ENCODE assay signal across 8 cellular contexts in the genomic region with DNA sequence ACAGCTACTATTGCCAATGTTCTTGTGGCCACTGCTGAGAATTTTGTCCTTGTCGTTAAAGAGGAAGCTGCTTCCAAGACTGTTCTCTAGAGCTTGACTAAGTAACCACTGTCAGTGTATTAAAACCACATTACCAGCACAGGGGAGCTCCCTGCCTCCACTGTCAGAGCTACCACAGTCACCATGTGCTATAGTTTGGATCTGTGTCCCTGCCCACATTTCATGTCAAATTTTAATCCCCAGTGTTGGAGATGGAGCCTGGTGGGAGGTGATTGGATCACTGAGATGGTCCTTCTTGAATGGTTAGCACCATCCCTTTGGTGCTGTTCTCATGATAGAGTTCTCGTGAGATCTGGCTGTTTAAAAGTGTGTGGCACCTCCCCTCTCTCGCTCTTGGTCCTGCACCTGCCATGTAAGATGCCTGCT. TPM values are rescaled to one million over a fixed set of nuclear protein-coding genes. Genes with fewer than 3 reads are reported as not detected.
A peak's percentile ranks its signal among the peaks of the same experiment; 100 is the strongest.
DNase-seq lines count a peak whose midpoint lies in the region; ATAC-seq, FAIRE-seq and TF ChIP-seq lines count a peak whose summit lies in the region.

No MANE protein-coding gene starts in this region.

- intact Hi-C loops in kidney (cut with DNase I) = no loop called here

- H3K4me1 ChIP-seq in kidney (ENCODE audit: control insufficient read depth in 1 of 2, insufficient read depth in 1 of 2, low read depth in 1 of 2, low read length in 2 of 2) = no peaks in the 10 kb centered on the region

- ATAC-seq in GM18520 (IDR thresholded peaks at IDR 0.05; ENCODE audit: unreplicated experiment) (peak; percentile 77), HG02798 (IDR thresholded peaks at IDR 0.05; ENCODE audit: poor library complexity, unreplicated experiment) (peak; percentile 57)

- no peak for FAIRE-seq in kidney (lab: Jason Lieb, UNC)

- no peak overlapping the region for H3K27ac ChIP-seq in kidney (ENCODE audit: low read depth in 2 of 2, low read length in 2 of 2)

- peaks cover 0 to 13% of the 10 kb centered on the region in 2 donors for H3K9me3 ChIP-seq in kidney (ENCODE audit: control insufficient read depth in 1 of 2, low read length in 2 of 2)

- TF ChIP-seq CTCF in kidney (IDR thresholded peaks at IDR 0.05; ENCODE audit: borderline replicate concordance, extremely low read depth, insufficient read depth) = no peak

- DNase-seq in T follicular helper cell (ENCODE audit: low read depth) = peak; percentile 4
- DNase-seq in renal cortical epithelial cell (ENCODE audit: low read depth) = peak; percentile 60
- no peak for DNase-seq in RKO (ENCODE audit: low spot score)
- no peak for DNase-seq in kidney
- no peak for DNase-seq in mucosa of gallbladder (ENCODE audit: low spot score)
- no peak for DNase-seq in amniotic stem cell (lab: John Stamatoyannopoulos, UW)

- no peak overlapping the region for H3K9ac ChIP-seq in kidney (ENCODE audit: low read length in 2 of 2)

- H3K36me3 ChIP-seq in kidney (ENCODE audit: control insufficient read depth in 1 of 2, insufficient read depth in 2 of 2, low read length in 2 of 2) = no peaks in the 10 kb centered on the region

- H3K4me3 ChIP-seq in kidney (ENCODE audit: low read length in 2 of 2) = no peak overlapping the region

RNA-seq across cellular contexts. Expression of gene RAP1B, which starts 23.2 kb away (rescaled TPM):
- total RNA-seq in renal cortical epithelial cell = 259 and 270 TPM in 2 replicates
- total RNA-seq in kidney = 157 TPM
- 102 TPM for polyA plus RNA-seq in kidney (ENCODE audit: insufficient read depth, low read depth, low replicate concordance)
- 111 TPM for total RNA-seq in mucosa of gallbladder

Comparison
In these comparisons a context has a peak if more than half of its experiments do, and no peak if none do; other contexts are left out.
1. DNase-seq: peak in T follicular helper cell (single experiment) and renal cortical epithelial cell (single experiment); none in RKO (single experiment), kidney (single experiment), mucosa of gallbladder (single experiment) and amniotic stem cell (single experiment).